23 cellular contexts compared by ENCODE assay signal in the genomic region with DNA sequence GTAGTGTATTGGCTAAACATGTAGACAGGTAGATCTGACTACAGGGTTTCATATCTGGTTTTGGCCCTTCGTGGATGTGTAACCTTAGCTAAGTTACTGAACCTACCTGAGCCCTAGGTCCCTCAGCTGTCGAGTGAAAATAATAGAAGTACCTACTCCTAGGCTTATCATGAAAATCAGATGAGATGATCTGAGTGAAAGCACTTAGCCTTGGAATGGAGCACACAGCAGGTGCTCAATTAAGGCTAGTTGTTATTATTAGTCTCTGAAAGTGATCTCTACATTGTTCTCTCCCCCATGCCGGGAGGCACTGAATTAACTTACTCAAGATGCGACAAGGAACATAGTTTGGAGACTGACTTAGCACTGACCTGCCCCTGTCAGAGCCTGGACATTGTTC.
DNase-seq lines count a peak whose midpoint lies in the region; ATAC-seq and TF ChIP-seq lines count a peak whose summit lies in the region.
"Had no signal": no experiment of that assay in that cellular context is flagged by ENCODE, and none has a peak within 500 bp of the region (broad histone marks: within the 10 kb centered on the region; RNA-seq: fewer than 3 reads in every experiment).

No MANE protein-coding gene starts in this region.

- TSS peak; percentile 49 for BruUV-seq in Caco-2 (replicated peaks; lab: Mats Ljungman, UMichigan)

- H3K4me1 Mint-ChIP-seq in Caco-2 (ENCODE audit: low read depth, unreplicated experiment) = peaks cover 72% of the 10 kb centered on the region
- peaks cover 62% of the 10 kb centered on the region for H3K4me1 Mint-ChIP-seq in HFFc6 (ENCODE audit: low read depth)
- peaks cover 43% of the 10 kb centered on the region for H3K4me1 Mint-ChIP-seq in WTC11

- intact Hi-C loops in Caco-2 (cut with micrococcal nuclease; ENCODE audit: unreplicated experiment) = loop anchor here (10.0 kb wide), 1 partner anchor 254 kb away; no protein-coding TSS in a partner anchor

- H3K9me3 ChIP-seq in Caco-2 = no peaks in the 10 kb centered on the region
- H3K9me3 ChIP-seq: testis had no signal

- no peaks in the 10 kb centered on the region for H3K27me3 ChIP-seq in Caco-2 (replicated peaks; ENCODE audit: control insufficient read depth, insufficient read depth, low read length)
- H3K27me3 ChIP-seq: BLaER1 treated with 17β-estradiol and CSF1 and Interleukin-3, amounts not matched to agents 10 nM and 100 nM; testis had no signal

- POLR2A ChIA-PET in Caco-2 (lab: Charles Lee) (interaction anchor here (1.2 to 2.7 kb wide), 4 partner anchors 30 to 98 kb away, joined by 4 to 13 read pairs (median 10); no protein-coding TSS in a partner anchor), WTC11 (lab: Charles Lee) (interaction anchor here (0.5 kb wide), 1 partner anchor 1471 kb away, joined by 4 read pairs; no protein-coding TSS in a partner anchor)

- CTCF ChIA-PET in Caco-2 (lab: Charles Lee) (interaction anchor here (0.9 to 2.2 kb wide), 6 partner anchors 18 to 189 kb away, joined by 3 to 18 read pairs (median 4); no protein-coding TSS in a partner anchor), WTC11 (lab: Charles Lee) (interaction anchor here (1.1 to 1.5 kb wide), 2 partner anchors 147 to 150 kb away, joined by 3 to 4 read pairs; no protein-coding TSS in a partner anchor)

- peak overlapping the region; percentile 60 for H3K4me3 Mint-ChIP-seq in Caco-2 (ENCODE audit: unreplicated experiment)
- no peak overlapping the region for H3K4me3 Mint-ChIP-seq in HFFc6
- H3K4me3 Mint-ChIP-seq in WTC11 = 0 out of 2 replicates have a peak overlapping the region, but pooled peaks have one; percentile 26

- no peaks in the 10 kb centered on the region for H3K27me3 Mint-ChIP-seq in Caco-2 (ENCODE audit: insufficient read depth, unreplicated experiment)
- H3K27me3 Mint-ChIP-seq in HFFc6 (ENCODE audit: insufficient read depth) = peaks cover 4% of the 10 kb centered on the region
- peaks cover 56% of the 10 kb centered on the region for H3K27me3 Mint-ChIP-seq in WTC11 (ENCODE audit: low read depth)
- H3K27me3 Mint-ChIP-seq: activated B cell treated with CpG ODN at 0.5 μM for 24 hours; naive thymus-derived CD4-positive, alpha-beta T cell had no signal

- H3K36me3 Mint-ChIP-seq in Caco-2 (ENCODE audit: insufficient read depth, unreplicated experiment) (peaks cover 13% of the 10 kb centered on the region), HFFc6 (ENCODE audit: low read depth) (no peaks in the 10 kb centered on the region), WTC11 (0 out of 2 replicates have a peak, but pooled peaks cover 2% of the 10 kb centered on the region)
- H3K36me3 Mint-ChIP-seq: naive thymus-derived CD4-positive, alpha-beta T cell had no signal

- H3K9me3 Mint-ChIP-seq in Caco-2 (ENCODE audit: unreplicated experiment) (no peaks in the 10 kb centered on the region), HFFc6 (no peaks in the 10 kb centered on the region), WTC11 (no peaks in the 10 kb centered on the region)
- H3K9me3 Mint-ChIP-seq: activated B cell treated with CpG ODN at 0.5 μM for 24 hours had no signal

- H3K4me1 ChIP-seq in Caco-2 = peaks cover 78% of the 10 kb centered on the region
- H3K4me1 ChIP-seq: testis had no signal

- DNase-seq in Caco-2 = peak; percentile 37 to 44
- no peak for DNase-seq in HFFc6
- DNase-seq in WTC11 (ENCODE audit: low spot score) = peak; percentile 30
- DNase-seq in iPS-NIHi7 (ENCODE audit: extremely low spot score) = peak; percentile 47
- no peak for DNase-seq in NCI-H2029 treated with DMSO at 0.1 percent for 48 hours (lab: John Stamatoyannopoulos, UW)
- no peak for DNase-seq in RPMI8226
- DNase-seq: activated B cell treated with CpG ODN at 0.5 μM for 24 hours; activated naive CD4-positive, alpha-beta T cell treated with anti-CD3 and anti-CD28 coated beads, Interleukin-2, amount 50 U/mL, for 16 hours; aorta; COR-L47; DMS79; naive thymus-derived CD4-positive, alpha-beta T cell; NCI-H187; NCI-H345; NCI-H774; SHP77 treated with DMSO at 0.1 percent for 48 hours; small intestine; stimulated activated CD4-positive, alpha-beta T cell treated with anti-CD3 and anti-CD28 coated beads, Interleukin-2, amount 100 ng/mL, for 24 hours; T1000; testis had no signal

- TF ChIP-seq CTCF in Caco-2 (IDR thresholded peaks at IDR 0.05; ENCODE audit: insufficient read depth in 1 of 2, low read depth in 1 of 2, low read length in 1 of 2, severe bottlenecking in 1 of 2, unreplicated experiment in 1 of 2) = no peak
- no peak for TF ChIP-seq CTCF in HFFc6 (IDR thresholded peaks at IDR 0.05)
- TF ChIP-seq CTCF in WTC11 (IDR thresholded peaks at IDR 0.05) = no peak

- ATAC-seq in WTC11 (peak; percentile 73), GM19452 (IDR thresholded peaks at IDR 0.05; ENCODE audit: unreplicated experiment) (no peak), GM18868 (IDR thresholded peaks at IDR 0.05; ENCODE audit: unreplicated experiment) (no peak)
- ATAC-seq: naive thymus-derived CD4-positive, alpha-beta T cell had no signal

- H3K36me3 ChIP-seq in Caco-2 (ENCODE audit: control insufficient read depth, insufficient read depth, low read length) = no peaks in the 10 kb centered on the region
- H3K36me3 ChIP-seq: BLaER1 treated with 17β-estradiol and CSF1 and Interleukin-3, amounts not matched to agents 10 nM and 100 nM had no signal

- no peak overlapping the region for H3K4me3 ChIP-seq in Caco-2 (ENCODE audit: low read depth, low read length)
- H3K4me3 ChIP-seq: BLaER1 treated with 17β-estradiol and CSF1 and Interleukin-3, amounts not matched to agents 10 nM and 100 nM; testis had no signal

- H3K27ac Mint-ChIP-seq in Caco-2 (ENCODE audit: unreplicated experiment) (peak overlapping the region; percentile 99), HFFc6 (peak overlapping the region; percentile 54; the same call in 1 of the 2 replicates), WTC11 (peak overlapping the region; percentile 81)

TF ChIP-seq in WTC11, 78 proteins besides CTCF, POLR2A, EP300 and RAD21 (continues in another document):
- no peak for TF ChIP-seq MXD4 (CRISPR knock-in tag; IDR thresholded peaks at IDR 0.05; ENCODE audit: borderline replicate concordance)
- TF ChIP-seq SMAD3 (CRISPR knock-in tag; IDR thresholded peaks at IDR 0.05; ENCODE audit: borderline replicate concordance) = 0 out of 2 replicates have a peak, but pooled peaks have one; percentile 34
- TF ChIP-seq FOXK1 (CRISPR knock-in tag; IDR thresholded peaks at IDR 0.05) = peak; percentile 44; the same call in 1 of the 2 replicates
- TF ChIP-seq ESRRA (CRISPR knock-in tag; IDR thresholded peaks at IDR 0.05; ENCODE audit: borderline replicate concordance) = no peak
- TF ChIP-seq ELF4 (CRISPR knock-in tag; IDR thresholded peaks at IDR 0.05; ENCODE audit: low read depth) = no peak
- no peak for TF ChIP-seq FOXJ3 (CRISPR knock-in tag; IDR thresholded peaks at IDR 0.05; ENCODE audit: borderline replicate concordance)
- TF ChIP-seq, protein P1, sequence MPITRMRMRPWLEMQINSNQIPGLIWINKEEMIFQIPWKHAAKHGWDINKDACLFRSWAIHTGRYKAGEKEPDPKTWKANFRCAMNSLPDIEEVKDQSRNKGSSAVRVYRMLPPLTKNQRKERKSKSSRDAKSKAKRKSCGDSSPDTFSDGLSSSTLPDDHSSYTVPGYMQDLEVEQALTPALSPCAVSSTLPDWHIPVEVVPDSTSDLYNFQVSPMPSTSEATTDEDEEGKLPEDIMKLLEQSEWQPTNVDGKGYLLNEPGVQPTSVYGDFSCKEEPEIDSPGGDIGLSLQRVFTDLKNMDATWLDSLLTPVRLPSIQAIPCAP (CRISPR knock-in tag; IDR thresholded peaks at IDR 0.05) = no peak
- peak; percentile 57; the same call in 1 of the 2 replicates for TF ChIP-seq NFE2L1 (CRISPR knock-in tag; IDR thresholded peaks at IDR 0.05)
- TF ChIP-seq, protein P2, sequence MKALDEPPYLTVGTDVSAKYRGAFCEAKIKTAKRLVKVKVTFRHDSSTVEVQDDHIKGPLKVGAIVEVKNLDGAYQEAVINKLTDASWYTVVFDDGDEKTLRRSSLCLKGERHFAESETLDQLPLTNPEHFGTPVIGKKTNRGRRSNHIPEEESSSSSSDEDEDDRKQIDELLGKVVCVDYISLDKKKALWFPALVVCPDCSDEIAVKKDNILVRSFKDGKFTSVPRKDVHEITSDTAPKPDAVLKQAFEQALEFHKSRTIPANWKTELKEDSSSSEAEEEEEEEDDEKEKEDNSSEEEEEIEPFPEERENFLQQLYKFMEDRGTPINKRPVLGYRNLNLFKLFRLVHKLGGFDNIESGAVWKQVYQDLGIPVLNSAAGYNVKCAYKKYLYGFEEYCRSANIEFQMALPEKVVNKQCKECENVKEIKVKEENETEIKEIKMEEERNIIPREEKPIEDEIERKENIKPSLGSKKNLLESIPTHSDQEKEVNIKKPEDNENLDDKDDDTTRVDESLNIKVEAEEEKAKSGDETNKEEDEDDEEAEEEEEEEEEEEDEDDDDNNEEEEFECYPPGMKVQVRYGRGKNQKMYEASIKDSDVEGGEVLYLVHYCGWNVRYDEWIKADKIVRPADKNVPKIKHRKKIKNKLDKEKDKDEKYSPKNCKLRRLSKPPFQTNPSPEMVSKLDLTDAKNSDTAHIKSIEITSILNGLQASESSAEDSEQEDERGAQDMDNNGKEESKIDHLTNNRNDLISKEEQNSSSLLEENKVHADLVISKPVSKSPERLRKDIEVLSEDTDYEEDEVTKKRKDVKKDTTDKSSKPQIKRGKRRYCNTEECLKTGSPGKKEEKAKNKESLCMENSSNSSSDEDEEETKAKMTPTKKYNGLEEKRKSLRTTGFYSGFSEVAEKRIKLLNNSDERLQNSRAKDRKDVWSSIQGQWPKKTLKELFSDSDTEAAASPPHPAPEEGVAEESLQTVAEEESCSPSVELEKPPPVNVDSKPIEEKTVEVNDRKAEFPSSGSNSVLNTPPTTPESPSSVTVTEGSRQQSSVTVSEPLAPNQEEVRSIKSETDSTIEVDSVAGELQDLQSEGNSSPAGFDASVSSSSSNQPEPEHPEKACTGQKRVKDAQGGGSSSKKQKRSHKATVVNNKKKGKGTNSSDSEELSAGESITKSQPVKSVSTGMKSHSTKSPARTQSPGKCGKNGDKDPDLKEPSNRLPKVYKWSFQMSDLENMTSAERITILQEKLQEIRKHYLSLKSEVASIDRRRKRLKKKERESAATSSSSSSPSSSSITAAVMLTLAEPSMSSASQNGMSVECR (CRISPR knock-in tag; IDR thresholded peaks at IDR 0.05; ENCODE audit: borderline replicate concordance) = peak; percentile 44; the same call in 1 of the 2 replicates
- no peak for TF ChIP-seq ZNF219 (CRISPR knock-in tag; IDR thresholded peaks at IDR 0.05; ENCODE audit: borderline replicate concordance)
- TF ChIP-seq, protein P3, sequence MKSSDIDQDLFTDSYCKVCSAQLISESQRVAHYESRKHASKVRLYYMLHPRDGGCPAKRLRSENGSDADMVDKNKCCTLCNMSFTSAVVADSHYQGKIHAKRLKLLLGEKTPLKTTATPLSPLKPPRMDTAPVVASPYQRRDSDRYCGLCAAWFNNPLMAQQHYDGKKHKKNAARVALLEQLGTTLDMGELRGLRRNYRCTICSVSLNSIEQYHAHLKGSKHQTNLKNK (CRISPR knock-in tag; IDR thresholded peaks at IDR 0.05) = 0 out of 2 replicates have a peak, but pooled peaks have one; percentile 55
- TF ChIP-seq JUN (CRISPR knock-in tag; IDR thresholded peaks at IDR 0.05) = peak; percentile 27; the same call in 1 of the 2 replicates
- TF ChIP-seq TEAD1 (CRISPR knock-in tag; IDR thresholded peaks at IDR 0.05) = peak; percentile 83; the same call in 1 of the 2 replicates

Comparison
In these comparisons a context has a peak if more than half of its experiments do, and no peak if none do; other contexts are left out.
1. DNase-seq: peak in Caco-2 (2 of 2), WTC11 (single experiment) and iPS-NIHi7 (single experiment); none in HFFc6 (single experiment), NCI-H2029 treated with DMSO at 0.1 percent for 48 hours (single experiment) and RPMI8226 (single experiment).
2. Peak in every context shown above with its lines, with median percentiles within 50 percentile points of each other: H3K27ac Mint-ChIP-seq.